8 cellular contexts compared by ENCODE assay signal in genomic region chr1:66247415-66248208, GRCh38.
A peak's percentile ranks its signal among the peaks of the same experiment; 100 is the strongest.
DNase-seq lines count a peak whose midpoint lies in the region; ATAC-seq lines count a peak whose summit lies in the region.

No MANE protein-coding gene starts in this region.

- no peak overlapping the region for H3K4me2 ChIP-seq in Karpas-422 (ENCODE audit: low read depth, low read length, poor library complexity, severe bottlenecking)

- no peak overlapping the region for H3K9ac ChIP-seq in Karpas-422 (ENCODE audit: low read length)

- peaks cover 16% of the 10 kb centered on the region for H3K4me1 Mint-ChIP-seq in activated T-cell treated with anti-CD3 and anti-CD28 coated beads, Interleukin-2, amount 50 U/mL, for 72 hours (ENCODE audit: low read depth)

- H3K27ac ChIP-seq in temporal lobe (ENCODE audit: low read depth, low read length) (peak overlapping the region; percentile 94), Karpas-422 (ENCODE audit: low read length) (no peak overlapping the region)

- peaks cover 74% of the 10 kb centered on the region for H3K4me1 ChIP-seq in Karpas-422 (ENCODE audit: low read length)

- H3K27me3 Mint-ChIP-seq in activated T-cell treated with anti-CD3 and anti-CD28 coated beads, Interleukin-2, amount 50 U/mL, for 72 hours (ENCODE audit: low read depth) = peaks cover 6% of the 10 kb centered on the region

- H3K27me3 ChIP-seq in Karpas-422 (ENCODE audit: low read length) = no peaks in the 10 kb centered on the region

- H2AFZ ChIP-seq in Karpas-422 (ENCODE audit: low read length) = no peak overlapping the region

- H3K36me3 ChIP-seq in Karpas-422 (ENCODE audit: insufficient read depth, low read length) = no peaks in the 10 kb centered on the region

- peak overlapping the region; percentile 78 to 82 for H3K4me3 Mint-ChIP-seq in activated T-cell treated with anti-CD3 and anti-CD28 coated beads, Interleukin-2, amount 50 U/mL, for 72 hours

- H3K4me3 ChIP-seq in Karpas-422 (ENCODE audit: low read length) = no peak overlapping the region

- no peaks in the 10 kb centered on the region for H3K9me3 ChIP-seq in Karpas-422 (ENCODE audit: low read length)

- H3K36me3 Mint-ChIP-seq in activated T-cell treated with anti-CD3 and anti-CD28 coated beads, Interleukin-2, amount 50 U/mL, for 72 hours (ENCODE audit: insufficient read depth in 2 of 2) = no peaks in the 10 kb centered on the region

- ATAC-seq in HG03135 (IDR thresholded peaks at IDR 0.05; ENCODE audit: unreplicated experiment) = peak; percentile 42
- peak; percentile 78 to 80 for ATAC-seq in activated T-cell treated with anti-CD3 and anti-CD28 coated beads, Interleukin-2, amount 50 U/mL, for 72 hours (replicated peaks in 1 of 2)

- H3K9me3 Mint-ChIP-seq in activated T-cell treated with anti-CD3 and anti-CD28 coated beads, Interleukin-2, amount 50 U/mL, for 72 hours = no peaks in the 10 kb centered on the region

- no peaks in the 10 kb centered on the region for H3K79me2 ChIP-seq in Karpas-422 (ENCODE audit: low read length)

- no peaks in the 10 kb centered on the region for H3K9me2 ChIP-seq in Karpas-422 (replicated peaks; ENCODE audit: insufficient read depth, low read length)

- DNase-seq in activated T-cell treated with anti-CD3 and anti-CD28 coated beads for 24 hours (ENCODE audit: low read depth) = peak; percentile 26
- no peak for DNase-seq in activated T-cell treated with anti-CD3 and anti-CD28 coated beads for 4 hours
- DNase-seq in activated T-cell treated with anti-CD3 and anti-CD28 coated beads, Interleukin-2, amount 50 U/mL, for 72 hours = peak; percentile 62 to 66
- no peak for DNase-seq in Karpas-422
- DNase-seq in COR-L47 (lab: John Stamatoyannopoulos, UW) = no peak
- DNase-seq in middle frontal gyrus (ENCODE audit: extremely low spot score, low spot score) = no peak

- peak overlapping the region; percentile 41 for H3K27ac Mint-ChIP-seq in activated T-cell treated with anti-CD3 and anti-CD28 coated beads, Interleukin-2, amount 50 U/mL, for 72 hours

- H4K20me1 ChIP-seq in Karpas-422 (ENCODE audit: insufficient read depth, low read depth, low read length) = no peaks in the 10 kb centered on the region

Comparison
In these comparisons a context has a peak if more than half of its experiments do, and no peak if none do; other contexts are left out.
1. DNase-seq: peak in activated T-cell treated with anti-CD3 and anti-CD28 coated beads for 24 hours (single experiment) and activated T-cell treated with anti-CD3 and anti-CD28 coated beads, Interleukin-2, amount 50 U/mL, for 72 hours (2 of 2); none in activated T-cell treated with anti-CD3 and anti-CD28 coated beads for 4 hours (single experiment), Karpas-422 (single experiment), COR-L47 (single experiment) and middle frontal gyrus (single experiment).